8 cellular contexts compared by ENCODE assay signal in genomic region chr7:121395494-121395960, GRCh38. TPM values are rescaled to one million over a fixed set of nuclear protein-coding genes. Genes with fewer than 3 reads are reported as not detected.
A peak's percentile ranks its signal among the peaks of the same experiment; 100 is the strongest.
DNase-seq lines count a peak whose midpoint lies in the region; ATAC-seq, FAIRE-seq and TF ChIP-seq lines count a peak whose summit lies in the region.

No MANE protein-coding gene starts in this region.

- H3K4me3 Mint-ChIP-seq in Calu3 (ENCODE audit: low read depth, unreplicated experiment) (peak overlapping the region; percentile 80), T-helper 17 cell (peak overlapping the region; percentile 86)

- no TSS peak for BruUV-seq in Calu3 (replicated peaks; lab: Mats Ljungman, UMichigan)

- peak; percentile 46 for ATAC-seq in GM19455 (IDR thresholded peaks at IDR 0.05; ENCODE audit: unreplicated experiment)
- peak; percentile 27 for ATAC-seq in HG03565 (IDR thresholded peaks at IDR 0.05; ENCODE audit: unreplicated experiment)
- ATAC-seq in T-helper 17 cell, result peak; percentile 74

- peaks cover 4% of the 10 kb centered on the region for H3K9me3 Mint-ChIP-seq in Calu3 (ENCODE audit: low read depth, unreplicated experiment)

- H3K4me1 Mint-ChIP-seq in Calu3 (ENCODE audit: low read depth, unreplicated experiment), result peaks cover 25% of the 10 kb centered on the region
- H3K4me1 Mint-ChIP-seq in T-helper 17 cell, result peaks cover 17% of the 10 kb centered on the region

- peak overlapping the region; percentile 67 for H3K27ac Mint-ChIP-seq in Calu3 (ENCODE audit: unreplicated experiment)
- H3K27ac Mint-ChIP-seq in T-helper 17 cell, result peak overlapping the region; percentile 51

- H3K4me3 ChIP-seq in bronchial epithelial cell (ENCODE audit: low read depth, low read length), result peak overlapping the region; percentile 73
- peak overlapping the region; percentile 88 to 100 (median 91) for H3K4me3 ChIP-seq in liver (ENCODE audit: low read depth in 1 of 3, low read length in 3 of 3)

- under 1% methylated on average over 30 of the region's 30 CpGs for WGBS in liver

- DNase-seq in Calu3 (peak; percentile 36), T-helper 17 cell (peak; percentile 17 to 43 (median 40)), bronchial epithelial cell (ENCODE audit: low read depth) (peak; percentile 16), NCI-H1694 treated with DMSO at 0.1 percent for 48 hours (lab: John Stamatoyannopoulos, UW) (no peak)
- DNase-seq in stimulated activated CD8-positive, alpha-beta memory T cell treated with anti-CD3 and anti-CD28 coated beads, Interleukin-12 subunit alpha, Interleukin-12 subunit beta, amount 100 ng/mL, for 24 hours (ENCODE audit: extremely low read depth), result peak; percentile 9

- CTCF ChIA-PET in Calu3 (lab: Charles Lee), result interaction anchor here (0.6 to 1.8 kb wide), 10 partner anchors 9 to 599 kb away, joined by 3 to 12 read pairs (median 6); no protein-coding TSS in a partner anchor

- H3K9me3 ChIP-seq in T-helper 17 cell (ENCODE audit: control insufficient read depth, low read length, poor library complexity, severe bottlenecking) (no peaks in the 10 kb centered on the region), liver (ENCODE audit: control insufficient read depth in 4 of 4, low read length in 3 of 4) (no peaks in the 10 kb centered on the region)

- no peaks in the 10 kb centered on the region for H3K36me3 ChIP-seq in bronchial epithelial cell (ENCODE audit: control insufficient read depth, insufficient read depth, low read length)
- no peaks in the 10 kb centered on the region for H3K36me3 ChIP-seq in liver (ENCODE audit: control insufficient read depth in 4 of 4, insufficient read depth in 3 of 4, low read depth in 1 of 4, low read length in 3 of 4)

- peak overlapping the region; percentile 67 to 84 for H3K27ac ChIP-seq in liver (ENCODE audit: low read depth in 1 of 2, low read length in 2 of 2)

- TF ChIP-seq CTCF in Calu3 (IDR thresholded peaks at IDR 0.05; ENCODE audit: unreplicated experiment) (no peak), bronchial epithelial cell (IDR thresholded peaks at IDR 0.05; ENCODE audit: insufficient read depth, low read length, severe bottlenecking) (no peak), liver (IDR thresholded peaks at IDR 0.05; ENCODE audit: low read depth, low read length, missing input control) (no peak)

- H3K27me3 ChIP-seq in bronchial epithelial cell (ENCODE audit: control insufficient read depth, insufficient read depth, low read length) (no peaks in the 10 kb centered on the region), liver (ENCODE audit: control insufficient read depth in 4 of 4, insufficient read depth in 4 of 4, low read length in 3 of 4) (no peaks in the 10 kb centered on the region)

- H3K36me3 Mint-ChIP-seq in Calu3 (ENCODE audit: insufficient read depth, unreplicated experiment) (peaks cover 51% of the 10 kb centered on the region), T-helper 17 cell (ENCODE audit: low read depth) (no peaks in the 10 kb centered on the region)

- H3K4me1 ChIP-seq in liver (ENCODE audit: control insufficient read depth in 4 of 4, insufficient read depth in 4 of 4, low read length in 3 of 4), result peaks cover 0 to 22% (median 12%) of the 10 kb centered on the region in 4 donors

- H3K9ac ChIP-seq in liver (ENCODE audit: low read depth in 1 of 2, low read length in 2 of 2), result peak overlapping the region; percentile 67 to 73

- no peak for TF ChIP-seq RAD21 in liver (IDR thresholded peaks at IDR 0.05)

- H3K27me3 Mint-ChIP-seq in Calu3 (ENCODE audit: unreplicated experiment) (no peaks in the 10 kb centered on the region), T-helper 17 cell (no peaks in the 10 kb centered on the region)

- intact Hi-C loops in Calu3 (cut with micrococcal nuclease; ENCODE audit: unreplicated experiment), result loop anchor here (5.0 kb wide), 1 partner anchor 42 kb away; no protein-coding TSS in a partner anchor

- FAIRE-seq in bronchial epithelial cell (lab: Jason Lieb, UNC), result no peak

TF ChIP-seq in liver, 16 proteins besides CTCF, POLR2A, EP300 and RAD21:
- TF ChIP-seq NR2F2 (IDR thresholded peaks at IDR 0.05) (no peak), MAX (IDR thresholded peaks at IDR 0.05) (no peak)
- TF ChIP-seq, protein P1, sequence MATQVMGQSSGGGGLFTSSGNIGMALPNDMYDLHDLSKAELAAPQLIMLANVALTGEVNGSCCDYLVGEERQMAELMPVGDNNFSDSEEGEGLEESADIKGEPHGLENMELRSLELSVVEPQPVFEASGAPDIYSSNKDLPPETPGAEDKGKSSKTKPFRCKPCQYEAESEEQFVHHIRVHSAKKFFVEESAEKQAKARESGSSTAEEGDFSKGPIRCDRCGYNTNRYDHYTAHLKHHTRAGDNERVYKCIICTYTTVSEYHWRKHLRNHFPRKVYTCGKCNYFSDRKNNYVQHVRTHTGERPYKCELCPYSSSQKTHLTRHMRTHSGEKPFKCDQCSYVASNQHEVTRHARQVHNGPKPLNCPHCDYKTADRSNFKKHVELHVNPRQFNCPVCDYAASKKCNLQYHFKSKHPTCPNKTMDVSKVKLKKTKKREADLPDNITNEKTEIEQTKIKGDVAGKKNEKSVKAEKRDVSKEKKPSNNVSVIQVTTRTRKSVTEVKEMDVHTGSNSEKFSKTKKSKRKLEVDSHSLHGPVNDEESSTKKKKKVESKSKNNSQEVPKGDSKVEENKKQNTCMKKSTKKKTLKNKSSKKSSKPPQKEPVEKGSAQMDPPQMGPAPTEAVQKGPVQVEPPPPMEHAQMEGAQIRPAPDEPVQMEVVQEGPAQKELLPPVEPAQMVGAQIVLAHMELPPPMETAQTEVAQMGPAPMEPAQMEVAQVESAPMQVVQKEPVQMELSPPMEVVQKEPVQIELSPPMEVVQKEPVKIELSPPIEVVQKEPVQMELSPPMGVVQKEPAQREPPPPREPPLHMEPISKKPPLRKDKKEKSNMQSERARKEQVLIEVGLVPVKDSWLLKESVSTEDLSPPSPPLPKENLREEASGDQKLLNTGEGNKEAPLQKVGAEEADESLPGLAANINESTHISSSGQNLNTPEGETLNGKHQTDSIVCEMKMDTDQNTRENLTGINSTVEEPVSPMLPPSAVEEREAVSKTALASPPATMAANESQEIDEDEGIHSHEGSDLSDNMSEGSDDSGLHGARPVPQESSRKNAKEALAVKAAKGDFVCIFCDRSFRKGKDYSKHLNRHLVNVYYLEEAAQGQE (IDR thresholded peaks at IDR 0.05), result no peak

RNA-seq across cellular contexts. Expression of gene FAM3C, which starts 0.6 kb away (rescaled TPM):
- total RNA-seq in Calu3 (2022), result 178 and 206 TPM in 2 replicates
- 10 to 100 TPM; 10.6 to 16.6 TPM for total RNA-seq in T-helper 17 cell
- 41.9 and 42.6 TPM in 2 replicates for total RNA-seq in bronchial epithelial cell
- 10 to 100 TPM; 16.5 to 24.3 TPM for total RNA-seq in liver
- 10 to 100 TPM; 20.6 to 32.3 TPM for polyA plus RNA-seq in liver
